ENCODE assay signal across 1 cellular context in the genomic region with DNA sequence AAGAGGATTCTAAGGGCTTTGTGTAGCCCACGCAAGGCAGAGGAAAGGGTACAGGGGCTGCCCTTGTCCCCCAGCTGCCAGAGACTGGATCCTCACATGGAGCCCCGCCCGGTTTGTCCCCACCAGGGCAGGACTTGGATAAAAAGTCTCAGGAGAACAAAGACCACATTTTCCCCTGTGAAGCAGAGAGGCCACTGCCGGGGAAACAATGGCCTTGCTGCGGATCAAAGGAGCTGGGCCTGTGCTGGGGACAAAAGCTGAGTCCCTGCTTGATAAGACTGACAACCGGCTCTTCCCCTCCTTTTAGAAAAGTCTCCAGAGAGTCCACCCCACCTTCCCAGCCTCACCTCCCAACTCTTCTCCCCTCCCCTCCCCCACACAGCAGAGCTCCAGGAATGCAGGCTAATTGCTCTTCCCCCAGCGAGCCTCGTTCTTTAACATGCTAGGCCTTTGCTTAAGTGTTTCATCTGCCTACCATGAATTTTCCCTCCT.
TF ChIP-seq lines count a peak whose summit lies in the region.

No MANE protein-coding gene starts in this region.

TF ChIP-seq in HepG2, 621 proteins besides CTCF, POLR2A, EP300 and RAD21 (continued from another document and continues in another):
- no peak for TF ChIP-seq GMEB1 (CRISPR knock-in tag; IDR thresholded peaks at IDR 0.05; ENCODE audit: borderline replicate concordance)
- TF ChIP-seq SKIL (CRISPR knock-in tag; IDR thresholded peaks at IDR 0.05; ENCODE audit: borderline replicate concordance): no peak
- no peak for TF ChIP-seq MXI1 (IDR thresholded peaks at IDR 0.05; ENCODE audit: borderline replicate concordance, low read depth, low read length)
- TF ChIP-seq REPIN1 (CRISPR knock-in tag; IDR thresholded peaks at IDR 0.05; ENCODE audit: borderline replicate concordance, low read depth): no peak
- peak; percentile 84; the same call in 1 of the 2 replicates for TF ChIP-seq PITX1 (CRISPR knock-in tag; IDR thresholded peaks at IDR 0.05)
- TF ChIP-seq PATZ1 (CRISPR knock-in tag; IDR thresholded peaks at IDR 0.05): peak; percentile 93
- peak; percentile 49; the same call in 1 of the 2 replicates for TF ChIP-seq BHLHE40 (IDR thresholded peaks at IDR 0.05; ENCODE audit: low read length)
- TF ChIP-seq PCBP1 (IDR thresholded peaks at IDR 0.05; ENCODE audit: borderline replicate concordance, low read depth, low read length): no peak
- no peak for TF ChIP-seq NFRKB (IDR thresholded peaks at IDR 0.05)
- TF ChIP-seq ZNF572 (CRISPR knock-in tag; IDR thresholded peaks at IDR 0.05): no peak
- TF ChIP-seq ZMYM3 (CRISPR knock-in tag; IDR thresholded peaks at IDR 0.05): no peak
- TF ChIP-seq ZNF768 (CRISPR knock-in tag; IDR thresholded peaks at IDR 0.05): no peak
- TF ChIP-seq ZNF674 (CRISPR knock-in tag; IDR thresholded peaks at IDR 0.05; ENCODE audit: low read depth): no peak
- peak; percentile 46; the same call in 1 of the 2 replicates for TF ChIP-seq ARNTL (CRISPR knock-in tag; IDR thresholded peaks at IDR 0.05)
- peak; percentile 77; the same call in 1 of the 2 replicates for TF ChIP-seq FOXP4 (CRISPR knock-in tag; IDR thresholded peaks at IDR 0.05)
- TF ChIP-seq ZFP41 (CRISPR knock-in tag; IDR thresholded peaks at IDR 0.05; ENCODE audit: borderline replicate concordance): no peak
- TF ChIP-seq GPN1 (CRISPR knock-in tag; IDR thresholded peaks at IDR 0.05; ENCODE audit: borderline replicate concordance): no peak
- no peak for TF ChIP-seq ZNF7 (CRISPR knock-in tag; IDR thresholded peaks at IDR 0.05)
- TF ChIP-seq, protein P1, sequence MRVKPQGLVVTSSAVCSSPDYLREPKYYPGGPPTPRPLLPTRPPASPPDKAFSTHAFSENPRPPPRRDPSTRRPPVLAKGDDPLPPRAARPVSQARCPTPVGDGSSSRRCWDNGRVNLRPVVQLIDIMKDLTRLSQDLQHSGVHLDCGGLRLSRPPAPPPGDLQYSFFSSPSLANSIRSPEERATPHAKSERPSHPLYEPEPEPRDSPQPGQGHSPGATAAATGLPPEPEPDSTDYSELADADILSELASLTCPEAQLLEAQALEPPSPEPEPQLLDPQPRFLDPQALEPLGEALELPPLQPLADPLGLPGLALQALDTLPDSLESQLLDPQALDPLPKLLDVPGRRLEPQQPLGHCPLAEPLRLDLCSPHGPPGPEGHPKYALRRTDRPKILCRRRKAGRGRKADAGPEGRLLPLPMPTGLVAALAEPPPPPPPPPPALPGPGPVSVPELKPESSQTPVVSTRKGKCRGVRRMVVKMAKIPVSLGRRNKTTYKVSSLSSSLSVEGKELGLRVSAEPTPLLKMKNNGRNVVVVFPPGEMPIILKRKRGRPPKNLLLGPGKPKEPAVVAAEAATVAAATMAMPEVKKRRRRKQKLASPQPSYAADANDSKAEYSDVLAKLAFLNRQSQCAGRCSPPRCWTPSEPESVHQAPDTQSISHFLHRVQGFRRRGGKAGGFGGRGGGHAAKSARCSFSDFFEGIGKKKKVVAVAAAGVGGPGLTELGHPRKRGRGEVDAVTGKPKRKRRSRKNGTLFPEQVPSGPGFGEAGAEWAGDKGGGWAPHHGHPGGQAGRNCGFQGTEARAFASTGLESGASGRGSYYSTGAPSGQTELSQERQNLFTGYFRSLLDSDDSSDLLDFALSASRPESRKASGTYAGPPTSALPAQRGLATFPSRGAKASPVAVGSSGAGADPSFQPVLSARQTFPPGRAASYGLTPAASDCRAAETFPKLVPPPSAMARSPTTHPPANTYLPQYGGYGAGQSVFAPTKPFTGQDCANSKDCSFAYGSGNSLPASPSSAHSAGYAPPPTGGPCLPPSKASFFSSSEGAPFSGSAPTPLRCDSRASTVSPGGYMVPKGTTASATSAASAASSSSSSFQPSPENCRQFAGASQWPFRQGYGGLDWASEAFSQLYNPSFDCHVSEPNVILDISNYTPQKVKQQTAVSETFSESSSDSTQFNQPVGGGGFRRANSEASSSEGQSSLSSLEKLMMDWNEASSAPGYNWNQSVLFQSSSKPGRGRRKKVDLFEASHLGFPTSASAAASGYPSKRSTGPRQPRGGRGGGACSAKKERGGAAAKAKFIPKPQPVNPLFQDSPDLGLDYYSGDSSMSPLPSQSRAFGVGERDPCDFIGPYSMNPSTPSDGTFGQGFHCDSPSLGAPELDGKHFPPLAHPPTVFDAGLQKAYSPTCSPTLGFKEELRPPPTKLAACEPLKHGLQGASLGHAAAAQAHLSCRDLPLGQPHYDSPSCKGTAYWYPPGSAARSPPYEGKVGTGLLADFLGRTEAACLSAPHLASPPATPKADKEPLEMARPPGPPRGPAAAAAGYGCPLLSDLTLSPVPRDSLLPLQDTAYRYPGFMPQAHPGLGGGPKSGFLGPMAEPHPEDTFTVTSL (CRISPR knock-in tag; IDR thresholded peaks at IDR 0.05; ENCODE audit: borderline replicate concordance): peak; percentile 25; the same call in 1 of the 2 replicates
- no peak for TF ChIP-seq SRSF9 (IDR thresholded peaks at IDR 0.05; ENCODE audit: borderline replicate concordance, insufficient read depth, low read depth, low read length, poor library complexity, severe bottlenecking)
- TF ChIP-seq ZNF704 (CRISPR knock-in tag; IDR thresholded peaks at IDR 0.05; ENCODE audit: borderline replicate concordance): no peak
- TF ChIP-seq, protein P2, sequence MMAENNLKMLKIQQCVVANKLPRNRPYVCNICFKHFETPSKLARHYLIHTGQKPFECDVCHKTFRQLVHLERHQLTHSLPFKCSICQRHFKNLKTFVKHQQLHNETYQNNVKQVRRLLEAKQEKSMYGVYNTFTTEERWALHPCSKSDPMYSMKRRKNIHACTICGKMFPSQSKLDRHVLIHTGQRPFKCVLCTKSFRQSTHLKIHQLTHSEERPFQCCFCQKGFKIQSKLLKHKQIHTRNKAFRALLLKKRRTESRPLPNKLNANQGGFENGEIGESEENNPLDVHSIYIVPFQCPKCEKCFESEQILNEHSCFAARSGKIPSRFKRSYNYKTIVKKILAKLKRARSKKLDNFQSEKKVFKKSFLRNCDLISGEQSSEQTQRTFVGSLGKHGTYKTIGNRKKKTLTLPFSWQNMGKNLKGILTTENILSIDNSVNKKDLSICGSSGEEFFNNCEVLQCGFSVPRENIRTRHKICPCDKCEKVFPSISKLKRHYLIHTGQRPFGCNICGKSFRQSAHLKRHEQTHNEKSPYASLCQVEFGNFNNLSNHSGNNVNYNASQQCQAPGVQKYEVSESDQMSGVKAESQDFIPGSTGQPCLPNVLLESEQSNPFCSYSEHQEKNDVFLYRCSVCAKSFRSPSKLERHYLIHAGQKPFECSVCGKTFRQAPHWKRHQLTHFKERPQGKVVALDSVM (CRISPR knock-in tag; IDR thresholded peaks at IDR 0.05): 0 out of 2 replicates have a peak, but pooled peaks have one; percentile 41
- TF ChIP-seq, protein P3, sequence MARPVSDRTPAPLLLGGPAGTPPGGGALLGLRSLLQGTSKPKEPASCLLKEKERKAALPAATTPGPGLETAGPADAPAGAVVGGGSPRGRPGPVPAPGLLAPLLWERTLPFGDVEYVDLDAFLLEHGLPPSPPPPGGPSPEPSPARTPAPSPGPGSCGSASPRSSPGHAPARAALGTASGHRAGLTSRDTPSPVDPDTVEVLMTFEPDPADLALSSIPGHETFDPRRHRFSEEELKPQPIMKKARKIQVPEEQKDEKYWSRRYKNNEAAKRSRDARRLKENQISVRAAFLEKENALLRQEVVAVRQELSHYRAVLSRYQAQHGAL (CRISPR knock-in tag; IDR thresholded peaks at IDR 0.05; ENCODE audit: not compliant biosample characterization): no peak
- TF ChIP-seq, protein P4, sequence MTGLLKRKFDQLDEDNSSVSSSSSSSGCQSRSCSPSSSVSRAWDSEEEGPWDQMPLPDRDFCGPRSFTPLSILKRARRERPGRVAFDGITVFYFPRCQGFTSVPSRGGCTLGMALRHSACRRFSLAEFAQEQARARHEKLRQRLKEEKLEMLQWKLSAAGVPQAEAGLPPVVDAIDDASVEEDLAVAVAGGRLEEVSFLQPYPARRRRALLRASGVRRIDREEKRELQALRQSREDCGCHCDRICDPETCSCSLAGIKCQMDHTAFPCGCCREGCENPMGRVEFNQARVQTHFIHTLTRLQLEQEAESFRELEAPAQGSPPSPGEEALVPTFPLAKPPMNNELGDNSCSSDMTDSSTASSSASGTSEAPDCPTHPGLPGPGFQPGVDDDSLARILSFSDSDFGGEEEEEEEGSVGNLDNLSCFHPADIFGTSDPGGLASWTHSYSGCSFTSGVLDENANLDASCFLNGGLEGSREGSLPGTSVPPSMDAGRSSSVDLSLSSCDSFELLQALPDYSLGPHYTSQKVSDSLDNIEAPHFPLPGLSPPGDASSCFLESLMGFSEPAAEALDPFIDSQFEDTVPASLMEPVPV (CRISPR knock-in tag; IDR thresholded peaks at IDR 0.05): no peak
- no peak for TF ChIP-seq JDP2 (CRISPR knock-in tag; IDR thresholded peaks at IDR 0.05; ENCODE audit: borderline replicate concordance)
- TF ChIP-seq, protein P5, sequence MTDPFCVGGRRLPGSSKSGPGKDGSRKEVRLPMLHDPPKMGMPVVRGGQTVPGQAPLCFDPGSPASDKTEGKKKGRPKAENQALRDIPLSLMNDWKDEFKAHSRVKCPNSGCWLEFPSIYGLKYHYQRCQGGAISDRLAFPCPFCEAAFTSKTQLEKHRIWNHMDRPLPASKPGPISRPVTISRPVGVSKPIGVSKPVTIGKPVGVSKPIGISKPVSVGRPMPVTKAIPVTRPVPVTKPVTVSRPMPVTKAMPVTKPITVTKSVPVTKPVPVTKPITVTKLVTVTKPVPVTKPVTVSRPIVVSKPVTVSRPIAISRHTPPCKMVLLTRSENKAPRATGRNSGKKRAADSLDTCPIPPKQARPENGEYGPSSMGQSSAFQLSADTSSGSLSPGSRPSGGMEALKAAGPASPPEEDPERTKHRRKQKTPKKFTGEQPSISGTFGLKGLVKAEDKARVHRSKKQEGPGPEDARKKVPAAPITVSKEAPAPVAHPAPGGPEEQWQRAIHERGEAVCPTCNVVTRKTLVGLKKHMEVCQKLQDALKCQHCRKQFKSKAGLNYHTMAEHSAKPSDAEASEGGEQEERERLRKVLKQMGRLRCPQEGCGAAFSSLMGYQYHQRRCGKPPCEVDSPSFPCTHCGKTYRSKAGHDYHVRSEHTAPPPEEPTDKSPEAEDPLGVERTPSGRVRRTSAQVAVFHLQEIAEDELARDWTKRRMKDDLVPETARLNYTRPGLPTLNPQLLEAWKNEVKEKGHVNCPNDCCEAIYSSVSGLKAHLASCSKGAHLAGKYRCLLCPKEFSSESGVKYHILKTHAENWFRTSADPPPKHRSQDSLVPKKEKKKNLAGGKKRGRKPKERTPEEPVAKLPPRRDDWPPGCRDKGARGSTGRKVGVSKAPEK (CRISPR knock-in tag; IDR thresholded peaks at IDR 0.05; ENCODE audit: borderline replicate concordance): no peak
- TF ChIP-seq ZKSCAN1 (IDR thresholded peaks at IDR 0.05; ENCODE audit: low read length): no peak
- TF ChIP-seq PAWR (CRISPR knock-in tag; IDR thresholded peaks at IDR 0.05; ENCODE audit: borderline replicate concordance): no peak
